Comparison of ENCODE assay signal across 11 cellular contexts in the genomic region with DNA sequence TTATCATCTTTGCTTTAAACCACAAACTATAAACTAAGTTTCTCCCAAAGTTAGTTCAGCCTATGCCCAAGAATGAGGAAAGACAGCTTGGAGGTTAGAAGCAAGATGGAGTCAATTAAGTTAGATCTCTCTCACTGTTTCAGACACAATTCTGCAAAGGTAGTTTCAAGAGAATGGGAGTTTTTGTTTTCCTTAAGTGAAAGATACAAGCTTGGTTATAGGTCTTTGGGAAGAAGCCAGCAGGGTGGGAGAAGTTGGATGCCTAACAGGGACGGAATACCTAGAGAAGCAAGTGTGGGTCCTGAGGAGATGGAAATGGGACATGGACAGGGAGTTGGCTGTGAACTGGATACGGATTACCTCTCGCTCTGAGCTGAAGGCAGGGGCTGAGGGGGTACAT. TPM values are rescaled to one million over a fixed set of nuclear protein-coding genes. Genes with fewer than 3 reads are reported as not detected.
A peak's percentile ranks its signal among the peaks of the same experiment; 100 is the strongest.
DNase-seq lines count a peak whose midpoint lies in the region; ATAC-seq, FAIRE-seq and TF ChIP-seq lines count a peak whose summit lies in the region.
"Not testable (repeated sequence)": the region's sequence is repeated elsewhere in the genome, so short reads cannot be mapped to it uniquely, and the experiment has no call there.
"Had no signal": no experiment of that assay in that cellular context is flagged by ENCODE, and none has a peak within 500 bp of the region (broad histone marks: within the 10 kb centered on the region; RNA-seq: fewer than 3 reads in every experiment).

No MANE protein-coding gene starts in this region.

- not testable (repeated sequence) for H3K4me1 Mint-ChIP-seq in activated CD4-positive, alpha-beta T cell treated with anti-CD3 and anti-CD28 coated beads for 36 hours; activated T-helper 17 cell treated with anti-CD3 and anti-CD28 coated beads, Interleukin-2, amount 50 U/mL, for 72 hours
- peaks cover 11% of the 10 kb centered on the region for H3K4me1 Mint-ChIP-seq in activated CD8-positive, alpha-beta T cell treated with anti-CD3 and anti-CD28 coated beads for 36 hours (ENCODE audit: low read depth)
- peaks cover 16% of the 10 kb centered on the region for H3K4me1 Mint-ChIP-seq in activated naive CD8-positive, alpha-beta T cell treated with anti-CD3 and anti-CD28 coated beads, Interleukin-2, amount 50 U/mL, for 24 hours
- H3K4me1 Mint-ChIP-seq in effector memory CD8-positive, alpha-beta T cell (ENCODE audit: low read depth in 2 of 2) = peaks cover 10 to 14% of the 10 kb centered on the region in 2 donors
- peaks cover 16 to 19% of the 10 kb centered on the region in 2 donors for H3K4me1 Mint-ChIP-seq in natural killer cell treated with Interleukin-12 subunit alpha and Interleukin-12 subunit beta and Interleukin-15 and Interleukin-18, amount 100 ng/mL, for 72 hours (ENCODE audit: low read depth in 2 of 2)

- H3K9me3 Mint-ChIP-seq in activated CD4-positive, alpha-beta T cell treated with anti-CD3 and anti-CD28 coated beads for 36 hours (ENCODE audit: low read depth); activated CD8-positive, alpha-beta T cell treated with anti-CD3 and anti-CD28 coated beads for 36 hours; activated T-helper 17 cell treated with anti-CD3 and anti-CD28 coated beads, Interleukin-2, amount 50 U/mL, for 72 hours; activated naive CD8-positive, alpha-beta T cell treated with anti-CD3 and anti-CD28 coated beads, Interleukin-2, amount 50 U/mL, for 24 hours; effector memory CD8-positive, alpha-beta T cell; natural killer cell treated with Interleukin-12 subunit alpha and Interleukin-12 subunit beta and Interleukin-15 and Interleukin-18, amount 100 ng/mL, for 72 hours: not testable (repeated sequence)

- FAIRE-seq in GM12891 (lab: Jason Lieb, UNC) = peak; percentile 5

- POLR2A ChIA-PET in activated CD4-positive, alpha-beta T cell treated with anti-CD3 and anti-CD28 coated beads for 36 hours (lab: Charles Lee); activated CD8-positive, alpha-beta T cell treated with anti-CD3 and anti-CD28 coated beads for 36 hours (lab: Charles Lee): not testable (repeated sequence)

- CTCF ChIA-PET in activated CD4-positive, alpha-beta T cell treated with anti-CD3 and anti-CD28 coated beads for 36 hours (lab: Charles Lee) = not testable (repeated sequence)
- CTCF ChIA-PET in activated CD8-positive, alpha-beta T cell treated with anti-CD3 and anti-CD28 coated beads for 36 hours (lab: Charles Lee) = interaction anchor here (1.0 kb wide), 1 partner anchor 104 kb away, joined by 3 read pairs; no protein-coding TSS in a partner anchor

- intact Hi-C loops in activated CD4-positive, alpha-beta T cell treated with anti-CD3 and anti-CD28 coated beads for 36 hours (cut with DNase I, micrococcal nuclease); activated CD8-positive, alpha-beta T cell treated with anti-CD3 and anti-CD28 coated beads for 36 hours (cut with micrococcal nuclease): not testable (repeated sequence)

- not testable (repeated sequence) for H3K36me3 Mint-ChIP-seq in activated CD4-positive, alpha-beta T cell treated with anti-CD3 and anti-CD28 coated beads for 36 hours (ENCODE audit: low read depth); activated CD8-positive, alpha-beta T cell treated with anti-CD3 and anti-CD28 coated beads for 36 hours (ENCODE audit: low read depth); activated T-helper 17 cell treated with anti-CD3 and anti-CD28 coated beads, Interleukin-2, amount 50 U/mL, for 72 hours (ENCODE audit: low read depth); activated naive CD8-positive, alpha-beta T cell treated with anti-CD3 and anti-CD28 coated beads, Interleukin-2, amount 50 U/mL, for 24 hours (ENCODE audit: low read depth); effector memory CD8-positive, alpha-beta T cell (ENCODE audit: insufficient read depth); natural killer cell treated with Interleukin-12 subunit alpha and Interleukin-12 subunit beta and Interleukin-15 and Interleukin-18, amount 100 ng/mL, for 72 hours

- not testable (repeated sequence) for H3K4me3 Mint-ChIP-seq in activated CD4-positive, alpha-beta T cell treated with anti-CD3 and anti-CD28 coated beads for 36 hours; activated CD8-positive, alpha-beta T cell treated with anti-CD3 and anti-CD28 coated beads for 36 hours; activated T-helper 17 cell treated with anti-CD3 and anti-CD28 coated beads, Interleukin-2, amount 50 U/mL, for 72 hours; activated naive CD8-positive, alpha-beta T cell treated with anti-CD3 and anti-CD28 coated beads, Interleukin-2, amount 50 U/mL, for 24 hours; natural killer cell treated with Interleukin-12 subunit alpha and Interleukin-12 subunit beta and Interleukin-15 and Interleukin-18, amount 100 ng/mL, for 72 hours
- peak overlapping the region in 1 of 2 donors; percentile 68 for H3K4me3 Mint-ChIP-seq in effector memory CD8-positive, alpha-beta T cell

- TF ChIP-seq POLR2A in GM12891 (IDR thresholded peaks at IDR 0.05; ENCODE audit: low read depth, low read length) = not testable (repeated sequence)

- peak overlapping the region; percentile 58 for H3K27ac Mint-ChIP-seq in activated CD4-positive, alpha-beta T cell treated with anti-CD3 and anti-CD28 coated beads for 36 hours
- H3K27ac Mint-ChIP-seq in activated CD8-positive, alpha-beta T cell treated with anti-CD3 and anti-CD28 coated beads for 36 hours = peak overlapping the region; percentile 46
- H3K27ac Mint-ChIP-seq in activated T-helper 17 cell treated with anti-CD3 and anti-CD28 coated beads, Interleukin-2, amount 50 U/mL, for 72 hours = peak overlapping the region; percentile 18
- peak overlapping the region; percentile 7 for H3K27ac Mint-ChIP-seq in activated naive CD8-positive, alpha-beta T cell treated with anti-CD3 and anti-CD28 coated beads, Interleukin-2, amount 50 U/mL, for 24 hours
- peak overlapping the region; percentile 66 to 94 for H3K27ac Mint-ChIP-seq in effector memory CD8-positive, alpha-beta T cell
- H3K27ac Mint-ChIP-seq in natural killer cell treated with Interleukin-12 subunit alpha and Interleukin-12 subunit beta and Interleukin-15 and Interleukin-18, amount 100 ng/mL, for 72 hours = peak overlapping the region; percentile 80 to 91

- not testable (repeated sequence) for TF ChIP-seq CTCF in activated CD8-positive, alpha-beta T cell treated with anti-CD3 and anti-CD28 coated beads for 36 hours (IDR thresholded peaks at IDR 0.05)

- DNase-seq in GM12891 (ENCODE audit: insufficient read length, low spot score); activated CD4-positive, alpha-beta T cell treated with anti-CD3 and anti-CD28 coated beads for 36 hours; activated CD8-positive, alpha-beta T cell treated with anti-CD3 and anti-CD28 coated beads for 36 hours; activated naive CD8-positive, alpha-beta T cell treated with anti-CD3 and anti-CD28 coated beads, Interleukin-2, amount 50 U/mL, for 24 hours; effector memory CD8-positive, alpha-beta T cell; natural killer cell treated with Interleukin-12 subunit alpha and Interleukin-12 subunit beta and Interleukin-15 and Interleukin-18, amount 100 ng/mL, for 72 hours (ENCODE audit: low spot score): not testable (repeated sequence)

- ATAC-seq in activated CD4-positive, alpha-beta T cell treated with anti-CD3 and anti-CD28 coated beads for 36 hours; activated CD8-positive, alpha-beta T cell treated with anti-CD3 and anti-CD28 coated beads for 36 hours; activated T-helper 17 cell treated with anti-CD3 and anti-CD28 coated beads, Interleukin-2, amount 50 U/mL, for 72 hours (replicated peaks); activated naive CD8-positive, alpha-beta T cell treated with anti-CD3 and anti-CD28 coated beads, Interleukin-2, amount 50 U/mL, for 24 hours; effector memory CD8-positive, alpha-beta T cell (replicated peaks); natural killer cell treated with Interleukin-12 subunit alpha and Interleukin-12 subunit beta and Interleukin-15 and Interleukin-18, amount 100 ng/mL, for 72 hours: not testable (repeated sequence)

- H3K27me3 Mint-ChIP-seq in activated CD4-positive, alpha-beta T cell treated with anti-CD3 and anti-CD28 coated beads for 36 hours; activated CD8-positive, alpha-beta T cell treated with anti-CD3 and anti-CD28 coated beads for 36 hours; activated T-helper 17 cell treated with anti-CD3 and anti-CD28 coated beads, Interleukin-2, amount 50 U/mL, for 72 hours; activated naive CD8-positive, alpha-beta T cell treated with anti-CD3 and anti-CD28 coated beads, Interleukin-2, amount 50 U/mL, for 24 hours; effector memory CD8-positive, alpha-beta T cell; natural killer cell treated with Interleukin-12 subunit alpha and Interleukin-12 subunit beta and Interleukin-15 and Interleukin-18, amount 100 ng/mL, for 72 hours: not testable (repeated sequence)

RNA-seq across cellular contexts. Expression of gene FCGR3B, which starts 6.0 kb away (rescaled TPM):
- polyA plus RNA-seq in GM12891 (2012; ENCODE audit: low read depth, missing spikeins) = not detected
- not detected for total RNA-seq in activated CD4-positive, alpha-beta T cell treated with anti-CD3 and anti-CD28 coated beads for 36 hours
- not detected for total RNA-seq in activated CD8-positive, alpha-beta T cell treated with anti-CD3 and anti-CD28 coated beads for 36 hours
- not detected for total RNA-seq in activated T-helper 17 cell treated with anti-CD3 and anti-CD28 coated beads, Interleukin-2, amount 50 U/mL, for 72 hours
- total RNA-seq in natural killer cell treated with Interleukin-12 subunit alpha and Interleukin-12 subunit beta and Interleukin-15 and Interleukin-18, amount 100 ng/mL, for 72 hours = 1 to 10 TPM; 2.7 to 3.0 TPM
- total RNA-seq: Calu3; CD4-positive, alpha-beta T cell; H9; IMR-90 had no signal
- polyA plus RNA-seq: IMR-90 had no signal

RNA-seq across cellular contexts. Expression of gene FCGR2B, which starts 26.0 kb away (rescaled TPM):
- polyA plus RNA-seq in GM12891 (2012; ENCODE audit: low read depth, missing spikeins) = 37.4 TPM
- not detected for total RNA-seq in activated CD4-positive, alpha-beta T cell treated with anti-CD3 and anti-CD28 coated beads for 36 hours
- not detected for total RNA-seq in activated CD8-positive, alpha-beta T cell treated with anti-CD3 and anti-CD28 coated beads for 36 hours
- under 1 TPM in 1 of 2 donors, not detected in 1; 0.13 TPM for total RNA-seq in activated T-helper 17 cell treated with anti-CD3 and anti-CD28 coated beads, Interleukin-2, amount 50 U/mL, for 72 hours
- 1 to 10 TPM in 1 of 2 donors, under 1 TPM in 1; 0.83 to 7.1 TPM for total RNA-seq in natural killer cell treated with Interleukin-12 subunit alpha and Interleukin-12 subunit beta and Interleukin-15 and Interleukin-18, amount 100 ng/mL, for 72 hours
- total RNA-seq: Calu3, H9, IMR-90 had no signal
- polyA plus RNA-seq: IMR-90 had no signal

Comparison
In these comparisons a context has a peak if more than half of its experiments do, and no peak if none do; other contexts are left out.
1. H3K27ac Mint-ChIP-seq: peak in every context shown above with its lines; median percentile 86 in natural killer cell treated with Interleukin-12 subunit alpha and Interleukin-12 subunit beta and Interleukin-15 and Interleukin-18, amount 100 ng/mL, for 72 hours; 80 in effector memory CD8-positive, alpha-beta T cell; 58 in activated CD4-positive, alpha-beta T cell treated with anti-CD3 and anti-CD28 coated beads for 36 hours; 46 in activated CD8-positive, alpha-beta T cell treated with anti-CD3 and anti-CD28 coated beads for 36 hours; 18 in activated T-helper 17 cell treated with anti-CD3 and anti-CD28 coated beads, Interleukin-2, amount 50 U/mL, for 72 hours; 7 in activated naive CD8-positive, alpha-beta T cell treated with anti-CD3 and anti-CD28 coated beads, Interleukin-2, amount 50 U/mL, for 24 hours.